Comparison of ENCODE assay signal across 24 cellular contexts in genomic region chr14:92340071-92340470, GRCh38. TPM values are rescaled to one million over a fixed set of nuclear protein-coding genes. Genes with fewer than 3 reads are reported as not detected.
"Had no signal": no experiment of that assay in that cellular context is flagged by ENCODE, and none has a peak within 500 bp of the region (broad histone marks: within the 10 kb centered on the region; RNA-seq: fewer than 3 reads in every experiment).

No MANE protein-coding gene starts in this region.

- H3K27ac Mint-ChIP-seq: immature natural killer cell; naive thymus-derived CD8-positive, alpha-beta T cell; nephron progenitor cell had no signal

- H3K36me3 Mint-ChIP-seq: immature natural killer cell; naive thymus-derived CD8-positive, alpha-beta T cell; stimulated activated effector memory CD8-positive, alpha-beta T cell treated with anti-CD3 and anti-CD28 coated beads, Interleukin-12 subunit alpha, Interleukin-12 subunit beta, amount 100 ng/mL, for 72 hours had no signal

- H3K36me3 ChIP-seq: lower lobe of right lung, neutrophil, pancreas, right atrium auricular region, stomach, thyroid gland, vagina had no signal

- H3K9me3 ChIP-seq: lower lobe of right lung, neutrophil, pancreas, right atrium auricular region, stomach, thyroid gland, vagina had no signal

- H3K4me3 ChIP-seq: dorsolateral prefrontal cortex, lower lobe of right lung, pancreas, right atrium auricular region, stomach, thyroid gland, vagina had no signal

- H3K4me3 Mint-ChIP-seq: immature natural killer cell; naive thymus-derived CD8-positive, alpha-beta T cell; nephron progenitor cell had no signal

- H3K9me3 Mint-ChIP-seq: immature natural killer cell had no signal

- DNase-seq: dorsolateral prefrontal cortex; effector CD4-positive, alpha-beta T cell; hypothalamus; immature natural killer cell; islet precursor cell; left ventricle myocardium superior; lower lobe of right lung; naive thymus-derived CD8-positive, alpha-beta T cell; nephron progenitor cell; pancreas; stimulated activated CD4-positive, alpha-beta T cell treated with anti-CD3 and anti-CD28 coated beads, Interleukin-2, amount 100 ng/mL, for 24 hours; stimulated activated CD4-positive, alpha-beta T cell treated with anti-CD3 and anti-CD28 coated beads, Interleukin-4, amount 100 ng/mL, for 24 hours; stimulated activated naive CD4-positive, alpha-beta T cell treated with Interleukin-2 at 50 U/mL for 16 hours; stomach; thyroid gland; trophoblast cell had no signal

- H3K4me1 Mint-ChIP-seq: immature natural killer cell had no signal

- FAIRE-seq: frontal cortex, pancreas had no signal

- H3K27ac ChIP-seq: lower lobe of right lung, neutrophil, pancreas, right atrium auricular region, stomach, thyroid gland, vagina had no signal

- H3K4me1 ChIP-seq: lower lobe of right lung, pancreas, right atrium auricular region, stomach, thyroid gland, vagina had no signal

- H3K27me3 ChIP-seq: dorsolateral prefrontal cortex, pancreas, right atrium auricular region, thyroid gland, vagina had no signal

- ATAC-seq: left ventricle myocardium superior; lower lobe of right lung; naive thymus-derived CD8-positive, alpha-beta T cell; pancreas; sciatic nerve had no signal

RNA-seq across cellular contexts. Expression of gene SLC24A4, which starts 17.1 kb away (rescaled TPM):
- total RNA-seq: fibroblast of villous mesenchyme; myocyte; naive thymus-derived CD8-positive, alpha-beta T cell had no signal
